In the genomic region with DNA sequence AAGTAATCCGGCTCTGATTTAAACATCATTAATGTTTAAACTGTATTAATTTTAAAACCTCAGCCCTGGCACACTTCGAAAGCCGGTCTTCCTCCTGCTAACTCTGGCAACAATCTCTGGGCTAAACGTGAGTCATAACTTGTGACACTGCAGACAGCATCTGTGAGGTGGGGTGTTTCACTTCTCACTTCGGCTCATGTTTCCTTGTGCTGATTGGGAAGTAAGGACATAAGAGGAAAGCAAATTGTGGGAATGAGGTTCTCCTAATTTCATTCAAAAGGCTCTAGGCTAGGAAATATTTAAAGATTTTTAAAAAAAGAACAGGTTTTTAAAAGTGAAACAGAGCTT, we compare ENCODE assay signal across 8 cellular contexts.
DNase-seq lines count a peak whose midpoint lies in the region; ATAC-seq and TF ChIP-seq lines count a peak whose summit lies in the region.

No MANE protein-coding gene starts in this region.

- TF ChIP-seq POLR2A in NB4 (IDR thresholded peaks at IDR 0.05; ENCODE audit: extremely low read depth, insufficient read length), result no peak

- peak overlapping the region; percentile 83 for H3K27ac Mint-ChIP-seq in dendritic cell treated with granulocyte-macrophage colony-stimulating factor and Interleukin-4, amounts not matched to agents 40 ng/mL and 50 ng/mL, for 4 days
- H3K27ac Mint-ChIP-seq in naive thymus-derived CD8-positive, alpha-beta T cell, result peak overlapping the region in 1 of 10 donors; percentile 44

- intact Hi-C loops in dendritic cell treated with granulocyte-macrophage colony-stimulating factor and Interleukin-4, amounts not matched to agents 40 ng/mL and 50 ng/mL, for 4 days (cut with micrococcal nuclease), result no loop called here

- TF ChIP-seq CTCF in NB4 (IDR thresholded peaks at IDR 0.05; ENCODE audit: low read depth, low read length), result no peak
- TF ChIP-seq CTCF in omental fat pad (IDR thresholded peaks at IDR 0.05), result no peak

- peaks cover 24% of the 10 kb centered on the region for H3K4me1 Mint-ChIP-seq in dendritic cell treated with granulocyte-macrophage colony-stimulating factor and Interleukin-4, amounts not matched to agents 40 ng/mL and 50 ng/mL, for 4 days (ENCODE audit: low read depth)
- no peaks in the 10 kb centered on the region for H3K4me1 Mint-ChIP-seq in naive thymus-derived CD8-positive, alpha-beta T cell

- H3K27me3 Mint-ChIP-seq in dendritic cell treated with granulocyte-macrophage colony-stimulating factor and Interleukin-4, amounts not matched to agents 40 ng/mL and 50 ng/mL, for 4 days, result no peaks in the 10 kb centered on the region
- no peaks in the 10 kb centered on the region for H3K27me3 Mint-ChIP-seq in naive thymus-derived CD8-positive, alpha-beta T cell

- no peaks in the 10 kb centered on the region for H3K9me3 Mint-ChIP-seq in dendritic cell treated with granulocyte-macrophage colony-stimulating factor and Interleukin-4, amounts not matched to agents 40 ng/mL and 50 ng/mL, for 4 days
- H3K9me3 Mint-ChIP-seq in naive thymus-derived CD8-positive, alpha-beta T cell, result peaks cover 0 to 7% (median 2%) of the 10 kb centered on the region in 9 donors

- no peak overlapping the region for H3K4me3 ChIP-seq in NB4 (ENCODE audit: low read depth, low read length)

- H3K4me3 Mint-ChIP-seq in dendritic cell treated with granulocyte-macrophage colony-stimulating factor and Interleukin-4, amounts not matched to agents 40 ng/mL and 50 ng/mL, for 4 days, result no peak overlapping the region
- no peak overlapping the region for H3K4me3 Mint-ChIP-seq in naive thymus-derived CD8-positive, alpha-beta T cell

- H3K36me3 Mint-ChIP-seq in dendritic cell treated with granulocyte-macrophage colony-stimulating factor and Interleukin-4, amounts not matched to agents 40 ng/mL and 50 ng/mL, for 4 days (ENCODE audit: low read depth), result no peaks in the 10 kb centered on the region
- H3K36me3 Mint-ChIP-seq in naive thymus-derived CD8-positive, alpha-beta T cell, result peaks cover 0 to 4% (median 0%) of the 10 kb centered on the region in 3 donors

- DNase-seq in NB4 (ENCODE audit: low read depth) (peak; percentile 30), omental fat pad (ENCODE audit: low spot score) (no peak), T1000 (lab: John Stamatoyannopoulos, UW) (no peak), NCI-H82 (lab: John Stamatoyannopoulos, UW) (no peak)
- DNase-seq in naive thymus-derived CD8-positive, alpha-beta T cell, result no peak
- no peak for DNase-seq in activated effector memory CD4-positive, alpha-beta T cell treated with anti-CD3 and anti-CD28 coated beads, Interleukin-2, amount 50 U/mL, for 16 hours

- POLR2A ChIA-PET in naive thymus-derived CD8-positive, alpha-beta T cell (lab: Charles Lee), result interaction anchor here (1.0 kb wide), 1 partner anchor 14 kb away, joined by 3 read pairs; no protein-coding TSS in a partner anchor

- ATAC-seq in GM19025 (IDR thresholded peaks at IDR 0.05; ENCODE audit: low read depth, unreplicated experiment) (peak; percentile 60), omental fat pad (ENCODE audit: low FRiP score) (peak; percentile 57)
- no peak for ATAC-seq in naive thymus-derived CD8-positive, alpha-beta T cell

Comparison
In these comparisons a context has a peak if more than half of its experiments do, and no peak if none do; other contexts are left out.
1. ATAC-seq: peak in GM19025 (single experiment) and omental fat pad (single experiment); none in naive thymus-derived CD8-positive, alpha-beta T cell (0 of 2).